In the genomic region with DNA sequence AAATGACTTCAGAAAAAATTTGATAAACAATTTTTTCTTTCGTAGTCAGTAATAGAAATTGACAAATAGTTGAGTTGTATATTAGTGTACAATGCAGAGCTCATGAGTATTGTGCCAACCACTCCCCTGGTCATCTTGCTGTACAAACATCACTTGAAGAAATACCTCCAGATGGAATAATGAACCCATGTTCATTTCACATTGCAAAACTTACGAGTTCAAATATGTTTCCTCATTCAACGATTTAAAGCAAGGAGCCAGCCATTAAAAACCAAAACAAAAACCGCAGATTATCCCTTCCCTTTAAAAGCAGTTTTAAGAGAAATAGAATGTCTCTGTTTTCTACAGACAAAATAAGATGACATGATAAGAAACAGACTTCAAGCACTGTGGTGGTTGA, we compare ENCODE assay signal across 1 cellular context.
TF ChIP-seq lines count a peak whose summit lies in the region.

No MANE protein-coding gene starts in this region.

TF ChIP-seq in liver, 16 proteins besides CTCF, POLR2A, EP300 and RAD21 (continued from another document):
- TF ChIP-seq, protein P1, sequence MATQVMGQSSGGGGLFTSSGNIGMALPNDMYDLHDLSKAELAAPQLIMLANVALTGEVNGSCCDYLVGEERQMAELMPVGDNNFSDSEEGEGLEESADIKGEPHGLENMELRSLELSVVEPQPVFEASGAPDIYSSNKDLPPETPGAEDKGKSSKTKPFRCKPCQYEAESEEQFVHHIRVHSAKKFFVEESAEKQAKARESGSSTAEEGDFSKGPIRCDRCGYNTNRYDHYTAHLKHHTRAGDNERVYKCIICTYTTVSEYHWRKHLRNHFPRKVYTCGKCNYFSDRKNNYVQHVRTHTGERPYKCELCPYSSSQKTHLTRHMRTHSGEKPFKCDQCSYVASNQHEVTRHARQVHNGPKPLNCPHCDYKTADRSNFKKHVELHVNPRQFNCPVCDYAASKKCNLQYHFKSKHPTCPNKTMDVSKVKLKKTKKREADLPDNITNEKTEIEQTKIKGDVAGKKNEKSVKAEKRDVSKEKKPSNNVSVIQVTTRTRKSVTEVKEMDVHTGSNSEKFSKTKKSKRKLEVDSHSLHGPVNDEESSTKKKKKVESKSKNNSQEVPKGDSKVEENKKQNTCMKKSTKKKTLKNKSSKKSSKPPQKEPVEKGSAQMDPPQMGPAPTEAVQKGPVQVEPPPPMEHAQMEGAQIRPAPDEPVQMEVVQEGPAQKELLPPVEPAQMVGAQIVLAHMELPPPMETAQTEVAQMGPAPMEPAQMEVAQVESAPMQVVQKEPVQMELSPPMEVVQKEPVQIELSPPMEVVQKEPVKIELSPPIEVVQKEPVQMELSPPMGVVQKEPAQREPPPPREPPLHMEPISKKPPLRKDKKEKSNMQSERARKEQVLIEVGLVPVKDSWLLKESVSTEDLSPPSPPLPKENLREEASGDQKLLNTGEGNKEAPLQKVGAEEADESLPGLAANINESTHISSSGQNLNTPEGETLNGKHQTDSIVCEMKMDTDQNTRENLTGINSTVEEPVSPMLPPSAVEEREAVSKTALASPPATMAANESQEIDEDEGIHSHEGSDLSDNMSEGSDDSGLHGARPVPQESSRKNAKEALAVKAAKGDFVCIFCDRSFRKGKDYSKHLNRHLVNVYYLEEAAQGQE (IDR thresholded peaks at IDR 0.05): no peak
- TF ChIP-seq TAF1 (conservative IDR thresholded peaks at IDR 0.05) (no peak), HNF4G (IDR thresholded peaks at IDR 0.05) (no peak), GABPA (IDR thresholded peaks at IDR 0.05 in 1 of 2, conservative IDR thresholded peaks at IDR 0.05 in 1 of 2) (no peak), FOXA2 (IDR thresholded peaks at IDR 0.05) (no peak), FOXA1 (IDR thresholded peaks at IDR 0.05) (no peak), HNF4A (conservative IDR thresholded peaks at IDR 0.05) (peak; percentile 69 to 79)
- TF ChIP-seq, protein P2, sequence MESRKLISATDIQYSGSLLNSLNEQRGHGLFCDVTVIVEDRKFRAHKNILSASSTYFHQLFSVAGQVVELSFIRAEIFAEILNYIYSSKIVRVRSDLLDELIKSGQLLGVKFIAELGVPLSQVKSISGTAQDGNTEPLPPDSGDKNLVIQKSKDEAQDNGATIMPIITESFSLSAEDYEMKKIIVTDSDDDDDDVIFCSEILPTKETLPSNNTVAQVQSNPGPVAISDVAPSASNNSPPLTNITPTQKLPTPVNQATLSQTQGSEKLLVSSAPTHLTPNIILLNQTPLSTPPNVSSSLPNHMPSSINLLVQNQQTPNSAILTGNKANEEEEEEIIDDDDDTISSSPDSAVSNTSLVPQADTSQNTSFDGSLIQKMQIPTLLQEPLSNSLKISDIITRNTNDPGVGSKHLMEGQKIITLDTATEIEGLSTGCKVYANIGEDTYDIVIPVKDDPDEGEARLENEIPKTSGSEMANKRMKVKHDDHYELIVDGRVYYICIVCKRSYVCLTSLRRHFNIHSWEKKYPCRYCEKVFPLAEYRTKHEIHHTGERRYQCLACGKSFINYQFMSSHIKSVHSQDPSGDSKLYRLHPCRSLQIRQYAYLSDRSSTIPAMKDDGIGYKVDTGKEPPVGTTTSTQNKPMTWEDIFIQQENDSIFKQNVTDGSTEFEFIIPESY (IDR thresholded peaks at IDR 0.05): no peak
TF ChIP-seq in liver: peak in this region for 4.
